1 cellular context compared by ENCODE assay signal in the genomic region with DNA sequence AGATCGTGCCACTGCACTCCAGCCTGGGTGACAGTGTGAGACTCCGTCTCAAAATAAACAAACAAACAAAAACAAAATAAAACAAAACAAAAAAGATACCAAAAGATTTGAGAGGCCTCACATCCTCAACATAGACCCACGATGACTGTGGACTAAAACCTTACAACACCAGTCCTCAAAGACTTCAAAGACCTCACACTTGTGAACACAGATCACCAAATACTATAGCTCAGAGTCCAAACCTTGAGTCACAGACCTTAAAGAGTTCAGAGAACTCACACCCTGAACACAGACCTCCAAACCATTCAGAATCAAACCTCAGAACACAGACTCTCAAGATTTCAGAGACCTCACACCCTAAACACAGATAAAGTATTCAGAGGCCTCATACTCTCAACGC.
TF ChIP-seq lines count a peak whose summit lies in the region.

No MANE protein-coding gene starts in this region.

TF ChIP-seq in HepG2, 621 proteins besides CTCF, POLR2A, EP300 and RAD21 (continued from another document):
- TF ChIP-seq, protein P1, sequence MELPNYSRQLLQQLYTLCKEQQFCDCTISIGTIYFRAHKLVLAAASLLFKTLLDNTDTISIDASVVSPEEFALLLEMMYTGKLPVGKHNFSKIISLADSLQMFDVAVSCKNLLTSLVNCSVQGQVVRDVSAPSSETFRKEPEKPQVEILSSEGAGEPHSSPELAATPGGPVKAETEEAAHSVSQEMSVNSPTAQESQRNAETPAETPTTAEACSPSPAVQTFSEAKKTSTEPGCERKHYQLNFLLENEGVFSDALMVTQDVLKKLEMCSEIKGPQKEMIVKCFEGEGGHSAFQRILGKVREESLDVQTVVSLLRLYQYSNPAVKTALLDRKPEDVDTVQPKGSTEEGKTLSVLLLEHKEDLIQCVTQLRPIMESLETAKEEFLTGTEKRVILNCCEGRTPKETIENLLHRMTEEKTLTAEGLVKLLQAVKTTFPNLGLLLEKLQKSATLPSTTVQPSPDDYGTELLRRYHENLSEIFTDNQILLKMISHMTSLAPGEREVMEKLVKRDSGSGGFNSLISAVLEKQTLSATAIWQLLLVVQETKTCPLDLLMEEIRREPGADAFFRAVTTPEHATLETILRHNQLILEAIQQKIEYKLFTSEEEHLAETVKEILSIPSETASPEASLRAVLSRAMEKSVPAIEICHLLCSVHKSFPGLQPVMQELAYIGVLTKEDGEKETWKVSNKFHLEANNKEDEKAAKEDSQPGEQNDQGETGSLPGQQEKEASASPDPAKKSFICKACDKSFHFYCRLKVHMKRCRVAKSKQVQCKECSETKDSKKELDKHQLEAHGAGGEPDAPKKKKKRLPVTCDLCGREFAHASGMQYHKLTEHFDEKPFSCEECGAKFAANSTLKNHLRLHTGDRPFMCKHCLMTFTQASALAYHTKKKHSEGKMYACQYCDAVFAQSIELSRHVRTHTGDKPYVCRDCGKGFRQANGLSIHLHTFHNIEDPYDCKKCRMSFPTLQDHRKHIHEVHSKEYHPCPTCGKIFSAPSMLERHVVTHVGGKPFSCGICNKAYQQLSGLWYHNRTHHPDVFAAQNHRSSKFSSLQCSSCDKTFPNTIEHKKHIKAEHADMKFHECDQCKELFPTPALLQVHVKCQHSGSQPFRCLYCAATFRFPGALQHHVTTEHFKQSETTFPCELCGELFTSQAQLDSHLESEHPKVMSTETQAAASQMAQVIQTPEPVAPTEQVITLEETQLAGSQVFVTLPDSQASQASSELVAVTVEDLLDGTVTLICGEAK (IDR thresholded peaks at IDR 0.05), result no peak
- TF ChIP-seq, protein P1 (CRISPR knock-in tag; IDR thresholded peaks at IDR 0.05), result no peak
- TF ChIP-seq ZNF180 (CRISPR knock-in tag; IDR thresholded peaks at IDR 0.05; ENCODE audit: borderline replicate concordance, low read depth) (no peak), ZNF878 (CRISPR knock-in tag; IDR thresholded peaks at IDR 0.05) (no peak), ZNF720 (CRISPR knock-in tag; IDR thresholded peaks at IDR 0.05) (no peak), TBX3 (IDR thresholded peaks at IDR 0.05; ENCODE audit: borderline replicate concordance) (peak; percentile 32; the same call in 1 of the 2 replicates), REL (CRISPR knock-in tag; conservative IDR thresholded peaks at IDR 0.05) (no peak), GFI1 (CRISPR knock-in tag; IDR thresholded peaks at IDR 0.05; ENCODE audit: borderline replicate concordance) (no peak), TCF7 (IDR thresholded peaks at IDR 0.05; ENCODE audit: low read depth) (peak; percentile 70)
- TF ChIP-seq, protein P2, sequence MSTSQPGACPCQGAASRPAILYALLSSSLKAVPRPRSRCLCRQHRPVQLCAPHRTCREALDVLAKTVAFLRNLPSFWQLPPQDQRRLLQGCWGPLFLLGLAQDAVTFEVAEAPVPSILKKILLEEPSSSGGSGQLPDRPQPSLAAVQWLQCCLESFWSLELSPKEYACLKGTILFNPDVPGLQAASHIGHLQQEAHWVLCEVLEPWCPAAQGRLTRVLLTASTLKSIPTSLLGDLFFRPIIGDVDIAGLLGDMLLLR (CRISPR knock-in tag; IDR thresholded peaks at IDR 0.05), result no peak
TF ChIP-seq in HepG2: peak in this region for 19.
